In the genomic region with DNA sequence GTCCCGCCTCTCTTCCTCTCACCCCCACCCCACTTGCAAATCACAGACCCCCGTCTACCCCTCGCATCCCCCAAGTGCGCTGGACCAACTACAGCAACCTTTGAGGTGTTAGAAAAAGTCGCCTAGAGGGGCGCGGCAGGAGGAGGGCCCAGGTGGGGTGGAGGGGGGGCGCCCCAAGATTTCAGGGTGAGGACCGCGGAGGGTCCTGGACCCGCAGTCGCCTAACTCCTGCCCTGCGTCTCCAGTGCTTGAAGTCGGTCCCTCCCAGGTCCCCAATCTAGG, we compare ENCODE assay signal across 12 cellular contexts. TPM values are rescaled to one million over a fixed set of nuclear protein-coding genes. Genes with fewer than 3 reads are reported as not detected.
DNase-seq lines count a peak whose midpoint lies in the region; ATAC-seq and TF ChIP-seq lines count a peak whose summit lies in the region.
"Had no signal": no experiment of that assay in that cellular context is flagged by ENCODE, and none has a peak within 500 bp of the region (broad histone marks: within the 10 kb centered on the region; RNA-seq: fewer than 3 reads in every experiment).

No MANE protein-coding gene starts in this region.

- H3K27me3 ChIP-seq in SK-N-SH (ENCODE audit: insufficient read depth) (peaks cover 48% of the 10 kb centered on the region), esophagus (ENCODE audit: control insufficient read depth in 1 of 2, insufficient read depth in 2 of 2, low read length in 2 of 2) (peaks cover 0 to 9% of the 10 kb centered on the region in 2 donors), upper lobe of left lung (peaks cover 0 to 26% (median 8%) of the 10 kb centered on the region in 4 donors)

- no peak for ATAC-seq in SK-N-SH treated with all-trans-retinoic acid at 6 μM for 48 hours
- ATAC-seq in upper lobe of left lung (ENCODE audit: low FRiP score in 2 of 2) = peak in 1 of 2 donors; percentile 9
- no peak for ATAC-seq in HG02678 (IDR thresholded peaks at IDR 0.05; ENCODE audit: unreplicated experiment)

- no peaks in the 10 kb centered on the region for H3F3A ChIP-seq in SK-N-SH (replicated peaks; ENCODE audit: insufficient read depth)

- H3K9me3 Mint-ChIP-seq in nephron progenitor cell = peaks cover 11% of the 10 kb centered on the region

- no peak for TF ChIP-seq EP300 in SK-N-SH (IDR thresholded peaks at IDR 0.05; ENCODE audit: borderline replicate concordance in 1 of 2, low read depth in 1 of 2, low read length in 1 of 2)
- no peak for TF ChIP-seq EP300 in upper lobe of left lung (IDR thresholded peaks at IDR 0.05)

- H3K9ac ChIP-seq in SK-N-SH = no peak overlapping the region

- H3K4me3 ChIP-seq in SK-N-SH (ENCODE audit: low read depth in 2 of 2, low read length in 1 of 2) = peak overlapping the region in 1 of 2 experiments; percentile 55; a peak in 1 of 4 replicates
- H3K4me3 ChIP-seq in esophagus (ENCODE audit: low read depth in 1 of 2, low read length in 2 of 2) = peak overlapping the region; percentile 0 to 44
- H3K4me3 ChIP-seq in upper lobe of left lung = peak overlapping the region in 3 of 4 donors; percentile 33 to 49 (median 47)

- no peaks in the 10 kb centered on the region for H3K79me2 ChIP-seq in SK-N-SH (ENCODE audit: insufficient read depth)

- H3K4me1 Mint-ChIP-seq in nephron progenitor cell = peaks cover 60% of the 10 kb centered on the region

- H3K4me3 Mint-ChIP-seq in nephron progenitor cell = peak overlapping the region; percentile 97

- no peaks in the 10 kb centered on the region for H3K9me3 ChIP-seq in SK-N-SH
- H3K9me3 ChIP-seq in esophagus (ENCODE audit: control insufficient read depth in 2 of 2, insufficient read depth in 1 of 2, low read depth in 1 of 2, low read length in 1 of 2) = no peaks in the 10 kb centered on the region
- H3K9me3 ChIP-seq in upper lobe of left lung = no peaks in the 10 kb centered on the region

- TF ChIP-seq CTCF in SK-N-SH (IDR thresholded peaks at IDR 0.05) (no peak), nephron progenitor cell (IDR thresholded peaks at IDR 0.05) (no peak), upper lobe of left lung (IDR thresholded peaks at IDR 0.05) (no peak)

- peaks cover 0 to 7% of the 10 kb centered on the region in 2 experiments; a peak in 1 of 4 replicates for H3K4me1 ChIP-seq in SK-N-SH (ENCODE audit: control insufficient read depth in 1 of 2, insufficient read depth in 2 of 2, low read depth in 1 of 2, low read length in 1 of 2)
- H3K4me1 ChIP-seq in esophagus (ENCODE audit: control insufficient read depth in 2 of 2, insufficient read depth in 2 of 2, low read length in 1 of 2) = peaks cover 0 to 5% of the 10 kb centered on the region in 2 donors
- H3K4me1 ChIP-seq in upper lobe of left lung = peaks cover 16 to 19% (median 18%) of the 10 kb centered on the region in 4 donors

- H3K27ac ChIP-seq in SK-N-SH (ENCODE audit: low read depth in 2 of 2, low read length in 1 of 2) = no peak overlapping the region
- no peak overlapping the region for H3K27ac ChIP-seq in esophagus (ENCODE audit: low read depth in 2 of 2, low read length in 1 of 2)
- H3K27ac ChIP-seq in upper lobe of left lung = no peak overlapping the region
- H3K27ac ChIP-seq: 22Rv1 had no signal

- WGBS in SK-N-SH (ENCODE audit: low lambda C conversion rate) = 19% methylated on average over 9 of the region's 14 CpGs
- WGBS in esophagus, 2 donors = 4% methylated on average over 14 of the region's 14 CpGs
- WGBS in upper lobe of left lung, 2 donors = 0% methylated on average over 3 to 14 of the region's 14 CpGs

- TF ChIP-seq POLR2A in upper lobe of left lung (IDR thresholded peaks at IDR 0.05) = no peak

- POLR2A ChIA-PET in SK-N-SH (lab: Yijun Ruan, JAX) = no interaction called here

- peak overlapping the region; percentile 73 for H3K27ac Mint-ChIP-seq in nephron progenitor cell

- no peaks in the 10 kb centered on the region for H3K36me3 Mint-ChIP-seq in nephron progenitor cell (ENCODE audit: low read depth)

- H4K20me1 ChIP-seq in SK-N-SH (ENCODE audit: insufficient read depth) = no peaks in the 10 kb centered on the region

- no peaks in the 10 kb centered on the region for H3K9me2 ChIP-seq in SK-N-SH

- no peak for TF ChIP-seq RAD21 in SK-N-SH (IDR thresholded peaks at IDR 0.05; ENCODE audit: low read length)

- DNase-seq in SK-N-SH = no peak
- no peak for DNase-seq in nephron progenitor cell
- DNase-seq in upper lobe of left lung = no peak
- no peak for DNase-seq in NCI-H69 (lab: John Stamatoyannopoulos, UW)
- DNase-seq in cerebellar cortex (ENCODE audit: low spot score) = no peak
- DNase-seq: HCEC 1CT; NCI-H1436 treated with DMSO at 0.1 percent for 48 hours; stimulated activated naive CD4-positive, alpha-beta T cell had no signal

- H3K4me2 ChIP-seq in SK-N-SH = peak overlapping the region; percentile 85; the same call in 1 of the 2 replicates

- H2AFZ ChIP-seq in SK-N-SH (ENCODE audit: low read depth) = peak overlapping the region; percentile 81; the same call in 1 of the 2 replicates

- CTCF ChIA-PET in SK-N-SH (lab: Yijun Ruan, JAX) = interaction anchor here (1.4 to 2.6 kb wide), 3 partner anchors 7 to 65 kb away, joined by 5 to 19 read pairs (median 13); no protein-coding TSS in a partner anchor

- peaks cover 4% of the 10 kb centered on the region for H3K27me3 Mint-ChIP-seq in nephron progenitor cell (ENCODE audit: low read depth, poor library complexity)

- H3K36me3 ChIP-seq in SK-N-SH (replicated peaks in 1 of 2; ENCODE audit: control insufficient read depth in 1 of 2, insufficient read depth in 2 of 2, low read length in 1 of 2) (no peaks in the 10 kb centered on the region), esophagus (ENCODE audit: control insufficient read depth in 2 of 2, insufficient read depth in 2 of 2, low read length in 1 of 2) (no peaks in the 10 kb centered on the region), upper lobe of left lung (no peaks in the 10 kb centered on the region)

TF ChIP-seq in SK-N-SH, 30 proteins besides CTCF, POLR2A, EP300 and RAD21 (continues in another document):
- TF ChIP-seq, protein P1, sequence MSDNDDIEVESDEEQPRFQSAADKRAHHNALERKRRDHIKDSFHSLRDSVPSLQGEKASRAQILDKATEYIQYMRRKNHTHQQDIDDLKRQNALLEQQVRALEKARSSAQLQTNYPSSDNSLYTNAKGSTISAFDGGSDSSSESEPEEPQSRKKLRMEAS (IDR thresholded peaks at IDR 0.05; ENCODE audit: low read depth) = no peak
- no peak for TF ChIP-seq NFIC (IDR thresholded peaks at IDR 0.05; ENCODE audit: borderline replicate concordance)
- TF ChIP-seq MXI1 (IDR thresholded peaks at IDR 0.05; ENCODE audit: low read depth, low read length) = no peak
- TF ChIP-seq RCOR1 (IDR thresholded peaks at IDR 0.05; ENCODE audit: low read length) = no peak
- TF ChIP-seq POLR2AphosphoS5 (IDR thresholded peaks at IDR 0.05; ENCODE audit: low read depth, low read length) = no peak
- TF ChIP-seq SMC3 (IDR thresholded peaks at IDR 0.05; ENCODE audit: low read depth, low read length) = no peak
- no peak for TF ChIP-seq TCF12 (IDR thresholded peaks at IDR 0.05)
- no peak for TF ChIP-seq GABPA (IDR thresholded peaks at IDR 0.05; ENCODE audit: low read depth)
- TF ChIP-seq, protein P2, sequence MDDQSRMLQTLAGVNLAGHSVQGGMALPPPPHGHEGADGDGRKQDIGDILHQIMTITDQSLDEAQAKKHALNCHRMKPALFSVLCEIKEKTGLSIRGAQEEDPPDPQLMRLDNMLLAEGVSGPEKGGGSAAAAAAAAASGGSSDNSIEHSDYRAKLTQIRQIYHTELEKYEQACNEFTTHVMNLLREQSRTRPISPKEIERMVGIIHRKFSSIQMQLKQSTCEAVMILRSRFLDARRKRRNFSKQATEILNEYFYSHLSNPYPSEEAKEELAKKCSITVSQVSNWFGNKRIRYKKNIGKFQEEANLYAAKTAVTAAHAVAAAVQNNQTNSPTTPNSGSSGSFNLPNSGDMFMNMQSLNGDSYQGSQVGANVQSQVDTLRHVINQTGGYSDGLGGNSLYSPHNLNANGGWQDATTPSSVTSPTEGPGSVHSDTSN (IDR thresholded peaks at IDR 0.05) = no peak
- no peak for TF ChIP-seq YY1 (IDR thresholded peaks at IDR 0.05; ENCODE audit: low read depth)
- TF ChIP-seq FOSL2 (IDR thresholded peaks at IDR 0.05; ENCODE audit: borderline replicate concordance, low read depth) = no peak
- TF ChIP-seq RFX5 (IDR thresholded peaks at IDR 0.05; ENCODE audit: low read length) = no peak

TF ChIP-seq in SK-N-SH treated with all-trans-retinoic acid at 6 μM for 48 hours, 23 proteins besides CTCF, POLR2A, EP300 and RAD21 (continues in another document):
- TF ChIP-seq ZFP30 (CRISPR knock-in tag; IDR thresholded peaks at IDR 0.05) = no peak
- TF ChIP-seq TCF4 (CRISPR knock-in tag; IDR thresholded peaks at IDR 0.05; ENCODE audit: borderline replicate concordance) = no peak
- no peak for TF ChIP-seq GLIS3 (CRISPR knock-in tag; IDR thresholded peaks at IDR 0.05)
- TF ChIP-seq SNAI2 (CRISPR knock-in tag; IDR thresholded peaks at IDR 0.05) = no peak
- TF ChIP-seq CSDC2 (CRISPR knock-in tag; IDR thresholded peaks at IDR 0.05) = no peak
- TF ChIP-seq, protein P3, sequence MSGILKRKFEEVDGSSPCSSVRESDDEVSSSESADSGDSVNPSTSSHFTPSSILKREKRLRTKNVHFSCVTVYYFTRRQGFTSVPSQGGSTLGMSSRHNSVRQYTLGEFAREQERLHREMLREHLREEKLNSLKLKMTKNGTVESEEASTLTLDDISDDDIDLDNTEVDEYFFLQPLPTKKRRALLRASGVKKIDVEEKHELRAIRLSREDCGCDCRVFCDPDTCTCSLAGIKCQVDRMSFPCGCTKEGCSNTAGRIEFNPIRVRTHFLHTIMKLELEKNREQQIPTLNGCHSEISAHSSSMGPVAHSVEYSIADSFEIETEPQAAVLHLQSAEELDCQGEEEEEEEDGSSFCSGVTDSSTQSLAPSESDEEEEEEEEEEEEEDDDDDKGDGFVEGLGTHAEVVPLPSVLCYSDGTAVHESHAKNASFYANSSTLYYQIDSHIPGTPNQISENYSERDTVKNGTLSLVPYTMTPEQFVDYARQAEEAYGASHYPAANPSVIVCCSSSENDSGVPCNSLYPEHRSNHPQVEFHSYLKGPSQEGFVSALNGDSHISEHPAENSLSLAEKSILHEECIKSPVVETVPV (CRISPR knock-in tag; IDR thresholded peaks at IDR 0.05) = no peak

RNA-seq across cellular contexts. Expression of a gene that starts 0.4 kb away (rescaled TPM):
- polyA plus RNA-seq in SK-N-SH (2012; rRNA removed) (0.05 and 0.13 TPM in 2 replicates), esophagus (under 1 TPM; 0.53 to 0.82 TPM)
- polyA plus RNA-seq in SK-N-SH (2012; cell fraction: cytosol; rRNA removed) = 0.06 and 0.07 TPM in 2 replicates
- 0.02 TPM in 1 of 2 replicates, not detected in the other for polyA plus RNA-seq in SK-N-SH (2012; cell fraction: nucleus; rRNA removed)
- 1 to 10 TPM in 3 of 6 donors, under 1 TPM in 1, not detected in 2; 0.22 to 5.2 (median 1.6) TPM for total RNA-seq in upper lobe of left lung
